Comparison of ENCODE assay signal across 1 cellular context in genomic region chr20:17967595-17968365, GRCh38.
A peak's percentile ranks its signal among the peaks of the same experiment; 100 is the strongest.
TF ChIP-seq lines count a peak whose summit lies in the region.

No MANE protein-coding gene starts in this region.

TF ChIP-seq in K562, 482 proteins besides CTCF, POLR2A, EP300 and RAD21 (continues in another document):
- TF ChIP-seq TAF7 (tag; IDR thresholded peaks at IDR 0.05), result no peak
- no peak for TF ChIP-seq ZFP1 (CRISPR knock-in tag; IDR thresholded peaks at IDR 0.05)
- no peak for TF ChIP-seq ZBED1 (IDR thresholded peaks at IDR 0.05)
- no peak for TF ChIP-seq ZNF407 (IDR thresholded peaks at IDR 0.05; ENCODE audit: low read depth)
- TF ChIP-seq ARID3B (CRISPR knock-in tag; IDR thresholded peaks at IDR 0.05; ENCODE audit: borderline replicate concordance), result no peak
- TF ChIP-seq NR2F6 (CRISPR knock-in tag; IDR thresholded peaks at IDR 0.05), result no peak
- no peak for TF ChIP-seq DDX20 (tag; IDR thresholded peaks at IDR 0.05; ENCODE audit: low read depth)
- no peak for TF ChIP-seq ZFX (CRISPR knock-in tag; IDR thresholded peaks at IDR 0.05)
- no peak for TF ChIP-seq RBM15 (IDR thresholded peaks at IDR 0.05; ENCODE audit: insufficient read depth, low read length)
- TF ChIP-seq ZNF217 (CRISPR knock-in tag; IDR thresholded peaks at IDR 0.05), result no peak
- TF ChIP-seq ZNF41 (CRISPR knock-in tag; conservative IDR thresholded peaks at IDR 0.05), result no peak
- TF ChIP-seq NR4A1 (CRISPR knock-in tag; IDR thresholded peaks at IDR 0.05), result no peak
- TF ChIP-seq NR4A1 (tag; IDR thresholded peaks at IDR 0.05), result no peak
- no peak for TF ChIP-seq MYNN (IDR thresholded peaks at IDR 0.05)
- no peak for TF ChIP-seq MYNN (CRISPR knock-in tag; IDR thresholded peaks at IDR 0.05)
- TF ChIP-seq HCFC1 (IDR thresholded peaks at IDR 0.05; ENCODE audit: low read depth, low read length), result no peak
- TF ChIP-seq MLLT1 (IDR thresholded peaks at IDR 0.05), result peak in 1 of 2 experiments; percentile 54; a peak in 1 of 4 replicates
- 0 out of 2 replicates have a peak, but pooled peaks have one; percentile 64 for TF ChIP-seq SRSF3 (IDR thresholded peaks at IDR 0.05; ENCODE audit: insufficient read depth, low read length)
- peak; percentile 25; the same call in 1 of the 2 replicates for TF ChIP-seq MYC (IDR thresholded peaks at IDR 0.05; ENCODE audit: low read depth, low read length)
- TF ChIP-seq MYC (CRISPR knock-in tag; IDR thresholded peaks at IDR 0.05; ENCODE audit: borderline replicate concordance, low read depth), result no peak
- no peak for TF ChIP-seq CHCHD3 (CRISPR knock-in tag; IDR thresholded peaks at IDR 0.05)
- TF ChIP-seq ZNF518B (CRISPR knock-in tag; IDR thresholded peaks at IDR 0.05), result no peak
- no peak for TF ChIP-seq AFF1 (IDR thresholded peaks at IDR 0.05; ENCODE audit: low read depth in 1 of 2, partially characterized antibody in 2 of 2)
- no peak for TF ChIP-seq TEAD2 (tag; IDR thresholded peaks at IDR 0.05)
- TF ChIP-seq MBD1 (CRISPR knock-in tag; IDR thresholded peaks at IDR 0.05), result no peak
- no peak for TF ChIP-seq ELF2 (CRISPR knock-in tag; IDR thresholded peaks at IDR 0.05)
- peak; percentile 55; the same call in 1 of the 2 replicates for TF ChIP-seq ZNF740 (CRISPR knock-in tag; IDR thresholded peaks at IDR 0.05)
- TF ChIP-seq ZNF740 (tag; IDR thresholded peaks at IDR 0.05), result peak in 1 of 2 experiments; percentile 59; a peak in 1 of 4 replicates
- TF ChIP-seq CEBPB (tag; IDR thresholded peaks at IDR 0.05), result peak; percentile 27; the same call in 1 of the 2 replicates
- no peak for TF ChIP-seq PCBP1 (IDR thresholded peaks at IDR 0.05; ENCODE audit: low read depth, low read length, poor library complexity, severe bottlenecking)
- no peak for TF ChIP-seq MYBL2 (IDR thresholded peaks at IDR 0.05; ENCODE audit: low read depth)
- no peak for TF ChIP-seq MYBL2 (CRISPR knock-in tag; IDR thresholded peaks at IDR 0.05; ENCODE audit: borderline replicate concordance)
- TF ChIP-seq COPS2 (conservative IDR thresholded peaks at IDR 0.05), result no peak
- peak in 1 of 2 experiments; percentile 28; a peak in 1 of 4 replicates for TF ChIP-seq MNT (conservative IDR thresholded peaks at IDR 0.05)
- no peak for TF ChIP-seq CSDE1 (IDR thresholded peaks at IDR 0.05)
- TF ChIP-seq POLR2AphosphoS5 (IDR thresholded peaks at IDR 0.05; ENCODE audit: control insufficient read depth, insufficient read depth, low read depth, low read length), result peak; percentile 12; the same call in 1 of the 2 replicates
- no peak for TF ChIP-seq ZNF354B (CRISPR knock-in tag; IDR thresholded peaks at IDR 0.05)
